In the genomic region with DNA sequence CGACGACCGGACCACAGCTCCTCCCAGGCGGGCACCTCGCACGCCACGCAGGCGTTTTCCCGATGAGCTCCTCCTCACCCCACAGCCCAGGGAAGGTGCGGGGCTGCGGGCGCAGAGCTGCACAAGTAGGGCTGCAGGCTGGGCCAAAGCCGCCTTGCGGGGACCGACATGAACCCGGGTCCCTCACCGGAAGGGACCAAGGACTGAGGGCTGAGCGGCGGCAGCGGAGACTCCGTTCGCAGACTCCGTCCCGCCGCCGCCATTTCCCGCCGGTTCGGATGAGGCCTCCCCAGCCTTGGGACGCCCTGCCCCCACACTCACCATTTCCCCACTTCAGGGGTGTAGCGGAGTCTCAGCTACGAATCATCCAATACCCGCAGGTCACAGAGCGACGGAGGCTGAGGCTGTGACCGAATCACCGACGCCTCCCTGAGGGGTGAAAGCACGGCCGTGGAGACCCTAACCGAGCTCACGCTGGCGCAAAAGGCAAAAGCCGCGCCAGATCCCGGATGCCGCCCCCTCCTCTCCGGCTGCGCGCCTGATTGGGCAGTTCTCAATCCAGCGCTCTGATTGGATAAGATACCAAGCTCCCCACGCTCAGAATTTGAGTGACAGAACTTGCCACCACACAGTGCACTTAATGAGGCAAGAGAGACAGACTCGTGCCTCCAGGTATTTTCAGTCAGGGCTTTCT, we compare ENCODE assay signal across 7 cellular contexts. TPM values are rescaled to one million over a fixed set of nuclear protein-coding genes. Genes with fewer than 3 reads are reported as not detected.
A peak's percentile ranks its signal among the peaks of the same experiment; 100 is the strongest.
DNase-seq lines count a peak whose midpoint lies in the region; TF ChIP-seq lines count a peak whose summit lies in the region.

A gene (minus strand): TSS at position 488 of the 694 bp plus-strand sequence. CDS start 164 bp downstream, at position 324.

- H3K4me1 ChIP-seq in endocrine pancreas (ENCODE audit: control insufficient read depth, insufficient read depth, low read length), result no peaks in the 10 kb centered on the region

- no peaks in the 10 kb centered on the region for H3K27me3 ChIP-seq in endocrine pancreas (ENCODE audit: control insufficient read depth, insufficient read depth, low read length)

- no peak for TF ChIP-seq CTCF in type B pancreatic cell (conservative IDR thresholded peaks at IDR 0.05)

- no peak within 1 kb of the TSS for H3K9ac ChIP-seq in endocrine pancreas (ENCODE audit: control insufficient read depth, insufficient read depth, low read length)

- no peak within 1 kb of the TSS for H3K27ac Mint-ChIP-seq in type B pancreatic cell

- peaks cover 10% of the 10 kb centered on the region for H3K9me3 Mint-ChIP-seq in type B pancreatic cell

- no peaks in the 10 kb centered on the region for H3K36me3 ChIP-seq in endocrine pancreas (ENCODE audit: control insufficient read depth, insufficient read depth, low read length)

- H3K36me3 Mint-ChIP-seq in type B pancreatic cell, result peaks cover 7% of the 10 kb centered on the region

- no peaks in the 10 kb centered on the region for H3K4me1 Mint-ChIP-seq in type B pancreatic cell (ENCODE audit: unreplicated experiment)

- no peaks in the 10 kb centered on the region for H3K9me3 ChIP-seq in endocrine pancreas (ENCODE audit: control insufficient read depth, low read length)

- peaks cover 5% of the 10 kb centered on the region for H3K27me3 Mint-ChIP-seq in type B pancreatic cell

- DNase-seq in NCI-H1930 (lab: John Stamatoyannopoulos, UW) (peak; percentile 31 to 47), medulla oblongata (ENCODE audit: extremely low spot score) (peak; percentile 6), type B pancreatic cell (ENCODE audit: extremely low spot score, unreplicated experiment) (no peak), SW480 (ENCODE audit: low spot score) (no peak)
- DNase-seq in activated CD4-positive, alpha-beta T cell treated with anti-CD3 and anti-CD28 coated beads, Interleukin-2, amount 50 U/mL, for 48 hours, result no peak
- DNase-seq in activated CD4-positive, CD25-positive, alpha-beta regulatory T cell (lab: John Stamatoyannopoulos, UW), result no peak

- peak within 1 kb of the TSS; percentile 87 for H3K4me3 Mint-ChIP-seq in type B pancreatic cell

- H3K4me3 ChIP-seq in endocrine pancreas (ENCODE audit: control insufficient read depth, insufficient read depth, low read length), result peak within 1 kb of the TSS; percentile 1

RNA-seq across cellular contexts. Expression of the gene that starts here (rescaled TPM):
- 1.7 and 2.7 TPM in 2 replicates for total RNA-seq in type B pancreatic cell (ENCODE audit: low replicate concordance)

Comparison
In these comparisons a context has a peak if more than half of its experiments do, and no peak if none do; other contexts are left out.
1. DNase-seq: peak in NCI-H1930 (2 of 2) and medulla oblongata (single experiment); none in type B pancreatic cell (single experiment), SW480 (single experiment), activated CD4-positive, alpha-beta T cell treated with anti-CD3 and anti-CD28 coated beads, Interleukin-2, amount 50 U/mL, for 48 hours (0 of 2) and activated CD4-positive, CD25-positive, alpha-beta regulatory T cell (0 of 4).